8 cellular contexts compared by ENCODE assay signal in the genomic region with DNA sequence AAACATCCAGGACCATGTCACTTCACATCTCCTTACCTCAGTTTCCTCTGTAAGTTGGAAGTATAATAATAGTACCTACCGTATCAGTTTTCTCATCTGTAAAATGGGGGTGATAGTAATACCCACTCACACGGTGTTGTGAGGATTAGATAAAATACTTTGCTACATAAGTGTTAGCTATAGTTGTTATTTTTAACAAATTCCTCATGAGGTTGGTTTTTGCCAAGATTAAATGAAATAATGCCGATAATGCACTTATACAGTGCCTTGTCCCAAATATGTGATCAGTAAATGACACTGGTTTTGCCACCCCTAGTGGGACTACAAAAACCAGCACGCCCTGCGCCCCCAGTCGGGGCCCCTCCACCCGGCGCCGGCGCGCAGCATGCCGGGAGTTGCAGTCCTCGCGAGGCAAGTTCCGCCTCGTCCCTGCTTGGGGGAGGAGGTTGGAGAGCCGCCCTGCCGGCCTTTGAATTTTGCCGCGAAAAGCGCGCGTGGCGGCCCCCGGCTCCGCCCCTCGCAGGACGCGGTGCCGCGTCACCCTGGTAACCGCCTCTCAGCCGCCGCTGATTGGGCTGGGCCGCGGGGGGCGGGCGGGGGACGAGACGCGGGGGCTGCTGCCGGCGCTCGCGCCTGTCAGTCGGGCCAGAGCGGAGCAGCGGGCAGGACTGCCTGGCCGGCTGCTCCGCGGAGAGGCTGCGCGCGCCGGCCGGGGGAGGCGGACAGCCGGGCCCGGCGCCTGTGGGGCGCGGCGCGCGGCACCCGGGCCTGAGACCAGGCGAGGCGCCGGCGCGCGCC. TPM values are rescaled to one million over a fixed set of nuclear protein-coding genes. Genes with fewer than 3 reads are reported as not detected.
A peak's percentile ranks its signal among the peaks of the same experiment; 100 is the strongest.
DNase-seq lines count a peak whose midpoint lies in the region; ATAC-seq lines count a peak whose summit lies in the region.

A gene (plus strand): TSS at position 639 of the 798 bp plus-strand sequence. CDS start 30,322 bp downstream, outside the sequence.

- DNase-seq in CMK (ENCODE audit: low read depth): peak; percentile 85
- peak; percentile 79 for DNase-seq in HS-27A (ENCODE audit: low read depth)
- DNase-seq in NK-92 (lab: John Stamatoyannopoulos, UW; ENCODE audit: unreplicated experiment): peak; percentile 80
- peak; percentile 97 for DNase-seq in activated CD8-positive, alpha-beta memory T cell treated with anti-CD3 and anti-CD28 coated beads for 24 hours
- DNase-seq in effector CD8-positive, alpha-beta T cell (lab: John Stamatoyannopoulos, UW): peak; percentile 96
- DNase-seq in lung microvascular endothelial cell (ENCODE audit: low read depth in 2 of 2): peak; percentile 98
- DNase-seq in stimulated activated CD4-positive, alpha-beta T cell treated with anti-CD3 and anti-CD28 coated beads, TNF-alpha, amount 100 ng/mL, for 4 hours (ENCODE audit: low read depth in 3 of 3): peak; percentile 87 to 97 (median 96)

- peak; percentile 96 for ATAC-seq in GM19468 (IDR thresholded peaks at IDR 0.05; ENCODE audit: extremely low read depth, unreplicated experiment)

RNA-seq across cellular contexts. Expression of the gene that starts here (rescaled TPM):
- 0.20 and 0.22 TPM in 2 replicates for total RNA-seq in lung microvascular endothelial cell

Comparison
In these comparisons a context has a peak if more than half of its experiments do, and no peak if none do; other contexts are left out.
1. Peak in every context shown above with its lines: DNase-seq and ATAC-seq.
2. Peak in DNase-seq in lung microvascular endothelial cell; RNA of the gene not detected or under 1 TPM.